Comparison of ENCODE assay signal across 8 cellular contexts in the genomic region with DNA sequence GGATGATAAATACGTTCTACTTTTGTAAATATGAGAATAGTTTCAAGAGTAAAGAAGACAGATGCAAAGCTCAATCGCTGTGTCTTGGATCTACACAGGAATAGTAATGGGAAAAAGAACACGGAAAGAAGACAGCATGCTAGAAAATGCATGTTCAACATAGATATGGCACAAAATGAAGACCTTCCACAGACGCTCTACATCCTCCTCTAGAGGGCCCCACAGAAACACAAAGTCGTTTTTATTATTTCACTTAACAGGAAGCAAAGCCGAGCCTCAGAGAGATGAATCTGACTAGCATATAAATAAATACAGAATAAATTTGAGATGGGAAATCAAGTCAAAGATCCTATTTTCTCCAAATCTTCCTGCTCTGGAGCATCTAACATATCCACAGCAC.
DNase-seq lines count a peak whose midpoint lies in the region; ATAC-seq and TF ChIP-seq lines count a peak whose summit lies in the region.

No MANE protein-coding gene starts in this region.

- CTCF ChIA-PET in CD4-positive, alpha-beta memory T cell (lab: Charles Lee; ENCODE audit: partially characterized antibody), result no interaction called here

- no peak for DNase-seq in AG10803 (ENCODE audit: low read depth)
- no peak for DNase-seq in spleen
- no peak for DNase-seq in CD4-positive, alpha-beta memory T cell
- no peak for DNase-seq in NCI-H2171 treated with DMSO at 0.1 percent for 48 hours (lab: John Stamatoyannopoulos, UW)
- DNase-seq in tibial nerve (ENCODE audit: low spot score in 2 of 2), result no peak

- TF ChIP-seq CTCF in AG10803 (conservative IDR thresholded peaks at IDR 0.05; ENCODE audit: low read length), result peak; percentile 27; the same call in 1 of the 2 replicates
- TF ChIP-seq CTCF in Loucy (conservative IDR thresholded peaks at IDR 0.05; ENCODE audit: low read length), result peak; percentile 85
- peak in 7 of 11 experiments; percentile 28 to 50 (median 30) for TF ChIP-seq CTCF in spleen (IDR thresholded peaks at IDR 0.05 in 8 of 11, conservative IDR thresholded peaks at IDR 0.05 in 3 of 11)
- peak in 2 of 5 experiments; percentile 16 to 20 for TF ChIP-seq CTCF in tibial nerve (IDR thresholded peaks at IDR 0.05)

- peak; percentile 73 for ATAC-seq in GM18868 (IDR thresholded peaks at IDR 0.05; ENCODE audit: unreplicated experiment)

- H3K4me2 ChIP-seq in Loucy (ENCODE audit: low read depth, low read length, poor library complexity, severe bottlenecking), result peak overlapping the region; percentile 95

- no peaks in the 10 kb centered on the region for H3K36me3 ChIP-seq in Loucy (ENCODE audit: insufficient read depth, low read length)
- no peaks in the 10 kb centered on the region for H3K36me3 ChIP-seq in endocrine pancreas (ENCODE audit: control insufficient read depth, insufficient read depth, low read length)
- H3K36me3 ChIP-seq in spleen, result no peaks in the 10 kb centered on the region
- no peaks in the 10 kb centered on the region for H3K36me3 ChIP-seq in CD4-positive, alpha-beta memory T cell (ENCODE audit: insufficient read depth, low read length)
- no peaks in the 10 kb centered on the region for H3K36me3 ChIP-seq in tibial nerve

- H3F3A ChIP-seq in Loucy (ENCODE audit: low read depth), result no peaks in the 10 kb centered on the region

- H3K27ac ChIP-seq in spleen, result no peak overlapping the region
- H3K27ac ChIP-seq in CD4-positive, alpha-beta memory T cell (ENCODE audit: low read depth, low read length), result no peak overlapping the region
- H3K27ac ChIP-seq in tibial nerve, result no peak overlapping the region

- peak overlapping the region; percentile 37; the same call in 1 of the 2 replicates for H2AFZ ChIP-seq in Loucy (ENCODE audit: low read length)

- peaks cover 0 to 3% (median 1%) of the 10 kb centered on the region in 4 donors for H3K4me1 Mint-ChIP-seq in CD4-positive, alpha-beta memory T cell

- H3K4me1 ChIP-seq in Loucy (ENCODE audit: insufficient read depth, low read length, poor library complexity, severe bottlenecking) (peaks cover 40% of the 10 kb centered on the region), endocrine pancreas (ENCODE audit: control insufficient read depth, insufficient read depth, low read length) (peaks cover 9% of the 10 kb centered on the region), spleen (peaks cover 0 to 2% (median 0%) of the 10 kb centered on the region in 6 donors), tibial nerve (peaks cover 0 to 15% (median 0%) of the 10 kb centered on the region in 4 donors)
- H3K4me1 ChIP-seq in CD4-positive, alpha-beta memory T cell (ENCODE audit: insufficient read depth, low read length), result no peaks in the 10 kb centered on the region

- H3K79me2 ChIP-seq in Loucy (ENCODE audit: insufficient read depth, low read length), result peaks cover 48% of the 10 kb centered on the region

- no peak overlapping the region for H3K27ac Mint-ChIP-seq in CD4-positive, alpha-beta memory T cell

- H3K4me3 Mint-ChIP-seq in CD4-positive, alpha-beta memory T cell, result peak overlapping the region in 2 of 8 donors; percentile 2 to 14

- H3K27me3 ChIP-seq in Loucy (ENCODE audit: insufficient read depth, low read length, poor library complexity, severe bottlenecking) (no peaks in the 10 kb centered on the region), endocrine pancreas (ENCODE audit: control insufficient read depth, insufficient read depth, low read length) (no peaks in the 10 kb centered on the region), spleen (replicated peaks in 1 of 7) (no peaks in the 10 kb centered on the region), tibial nerve (no peaks in the 10 kb centered on the region)
- no peaks in the 10 kb centered on the region for H3K27me3 ChIP-seq in CD4-positive, alpha-beta memory T cell (ENCODE audit: insufficient read depth, low read length)

- H3K36me3 Mint-ChIP-seq in CD4-positive, alpha-beta memory T cell, result no peaks in the 10 kb centered on the region

- POLR2A ChIA-PET in CD4-positive, alpha-beta memory T cell (lab: Charles Lee; ENCODE audit: partially characterized antibody), result no interaction called here

- H3K4me3 ChIP-seq in AG10803 (ENCODE audit: low read length) (no peak overlapping the region), Loucy (ENCODE audit: low read length, poor library complexity, severe bottlenecking) (peak overlapping the region; percentile 71), endocrine pancreas (ENCODE audit: control insufficient read depth, insufficient read depth, low read length) (peak overlapping the region; percentile 48), spleen (peak overlapping the region in 3 of 8 donors; percentile 14 to 49 (median 22)), tibial nerve (no peak overlapping the region)
- no peak overlapping the region for H3K4me3 ChIP-seq in CD4-positive, alpha-beta memory T cell (ENCODE audit: low read length in 2 of 2)

- H3K27me3 Mint-ChIP-seq in CD4-positive, alpha-beta memory T cell, result peaks cover 4 to 5% of the 10 kb centered on the region in 2 donors

- no peaks in the 10 kb centered on the region for H3K9me3 Mint-ChIP-seq in CD4-positive, alpha-beta memory T cell

- WGBS in spleen, 5 donors, result 32 to 40% (median 36%) methylated on average over 6 of the region's 6 CpGs
- 49 to 51% methylated on average over 6 of the region's 6 CpGs for WGBS in tibial nerve, 2 donors

- intact Hi-C loops in spleen (cut with DNase I; ENCODE audit: low total_unique reads), result loop anchor here (10.0 kb wide), 1 partner anchor 112 kb away; no protein-coding TSS in a partner anchor
- intact Hi-C loops in CD4-positive, alpha-beta memory T cell (cut with micrococcal nuclease), result no loop called here

- no peak for TF ChIP-seq EP300 in tibial nerve (IDR thresholded peaks at IDR 0.05)

- no peak for TF ChIP-seq POLR2A in spleen (IDR thresholded peaks at IDR 0.05)
- TF ChIP-seq POLR2A in tibial nerve (IDR thresholded peaks at IDR 0.05), result no peak

- H3K9me2 ChIP-seq in Loucy (replicated peaks; ENCODE audit: low read depth, low read length), result no peaks in the 10 kb centered on the region

- H3K9me3 ChIP-seq in Loucy (ENCODE audit: insufficient read depth, low read depth, low read length), result no peaks in the 10 kb centered on the region
- H3K9me3 ChIP-seq in endocrine pancreas (ENCODE audit: control insufficient read depth, low read length), result no peaks in the 10 kb centered on the region
- H3K9me3 ChIP-seq in spleen, result no peaks in the 10 kb centered on the region
- no peaks in the 10 kb centered on the region for H3K9me3 ChIP-seq in CD4-positive, alpha-beta memory T cell (ENCODE audit: control insufficient read depth in 1 of 2, low read length in 2 of 2)
- H3K9me3 ChIP-seq in tibial nerve, result no peaks in the 10 kb centered on the region

- H3K9ac ChIP-seq in Loucy (ENCODE audit: low read depth, low read length, poor library complexity, severe bottlenecking) (peak overlapping the region; percentile 9), endocrine pancreas (ENCODE audit: control insufficient read depth, insufficient read depth, low read length) (no peak overlapping the region)

- H4K20me1 ChIP-seq in Loucy (ENCODE audit: insufficient read depth, low read length, poor library complexity, severe bottlenecking), result peaks cover 5% of the 10 kb centered on the region

Comparison
In these comparisons a context has a peak if more than half of its experiments do, and no peak if none do; other contexts are left out.
1. H3K4me3 ChIP-seq: peak in Loucy (single experiment) and endocrine pancreas (single experiment); none in AG10803 (single experiment), CD4-positive, alpha-beta memory T cell (0 of 2) and tibial nerve (0 of 4).